18 cellular contexts compared by ENCODE assay signal in the genomic region with DNA sequence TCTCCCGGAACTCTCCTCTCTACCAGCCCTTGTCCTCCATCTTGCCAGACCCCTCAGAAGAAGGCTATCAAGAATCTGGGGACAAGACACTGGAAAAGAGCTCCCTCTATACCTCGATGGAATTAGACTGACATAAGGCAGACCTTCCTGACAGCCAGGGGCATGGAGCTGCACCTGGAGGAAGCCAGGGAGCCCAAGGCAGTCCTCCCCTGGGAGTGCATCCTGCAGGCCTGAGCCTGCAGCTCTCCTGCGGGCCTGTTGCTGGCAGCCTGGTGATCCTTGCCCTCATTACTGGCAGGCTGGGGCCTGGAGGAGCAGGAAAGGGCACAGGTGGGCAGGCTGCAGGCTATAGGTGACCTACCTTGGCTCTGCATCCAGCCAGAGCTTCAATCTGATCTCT.
DNase-seq lines count a peak whose midpoint lies in the region; ATAC-seq and TF ChIP-seq lines count a peak whose summit lies in the region.
"Had no signal": no experiment of that assay in that cellular context is flagged by ENCODE, and none has a peak within 500 bp of the region (broad histone marks: within the 10 kb centered on the region; RNA-seq: fewer than 3 reads in every experiment).

No MANE protein-coding gene starts in this region.

- no peak overlapping the region for H3K27ac ChIP-seq in lung (ENCODE audit: low read depth in 1 of 2, low read length in 1 of 2)
- H3K27ac ChIP-seq: GM23248, SK-N-MC had no signal

- H3K27me3 Mint-ChIP-seq in activated CD8-positive, alpha-beta memory T cell treated with anti-CD3 and anti-CD28 coated beads, Interleukin-2, amount 10 ng/mL, durations not matched to agents 7 days and 5 days, result peaks cover 40% of the 10 kb centered on the region

- H3K27ac Mint-ChIP-seq in activated CD8-positive, alpha-beta memory T cell treated with anti-CD3 and anti-CD28 coated beads, Interleukin-2, amount 10 ng/mL, durations not matched to agents 7 days and 5 days, result no peak overlapping the region

- H3K4me3 Mint-ChIP-seq in activated CD8-positive, alpha-beta memory T cell treated with anti-CD3 and anti-CD28 coated beads, Interleukin-2, amount 10 ng/mL, durations not matched to agents 7 days and 5 days, result no peak overlapping the region
- H3K4me3 Mint-ChIP-seq: IgD-negative memory B cell had no signal

- H3K36me3 ChIP-seq in lung (ENCODE audit: control insufficient read depth in 2 of 2, insufficient read depth in 2 of 2, low read length in 2 of 2), result no peaks in the 10 kb centered on the region

- peak overlapping the region; percentile 23 for H3K4me3 ChIP-seq in lung
- H3K4me3 ChIP-seq: GM23248, SK-N-MC had no signal

- peaks cover 0 to 3% of the 10 kb centered on the region in 2 donors for H3K4me1 ChIP-seq in lung (ENCODE audit: control insufficient read depth in 2 of 2, insufficient read depth in 2 of 2, low read length in 2 of 2)

- CTCF ChIA-PET in activated CD8-positive, alpha-beta memory T cell treated with anti-CD3 and anti-CD28 coated beads, Interleukin-2, amount 10 ng/mL, durations not matched to agents 7 days and 5 days (lab: Charles Lee), result no interaction called here

- H3K4me1 Mint-ChIP-seq in activated CD8-positive, alpha-beta memory T cell treated with anti-CD3 and anti-CD28 coated beads, Interleukin-2, amount 10 ng/mL, durations not matched to agents 7 days and 5 days, result peaks cover 30% of the 10 kb centered on the region
- H3K4me1 Mint-ChIP-seq: IgD-negative memory B cell had no signal

- no peaks in the 10 kb centered on the region for H3K36me3 Mint-ChIP-seq in activated CD8-positive, alpha-beta memory T cell treated with anti-CD3 and anti-CD28 coated beads, Interleukin-2, amount 10 ng/mL, durations not matched to agents 7 days and 5 days
- H3K36me3 Mint-ChIP-seq: IgD-negative memory B cell had no signal

- H3K9me3 Mint-ChIP-seq in activated CD8-positive, alpha-beta memory T cell treated with anti-CD3 and anti-CD28 coated beads, Interleukin-2, amount 10 ng/mL, durations not matched to agents 7 days and 5 days (ENCODE audit: low read depth), result no peaks in the 10 kb centered on the region
- H3K9me3 Mint-ChIP-seq: IgD-negative memory B cell had no signal

- no peak for ATAC-seq in activated CD8-positive, alpha-beta memory T cell treated with anti-CD3 and anti-CD28 coated beads, Interleukin-2, amount 10 ng/mL, durations not matched to agents 7 days and 5 days
- ATAC-seq in lung (ENCODE audit: insufficient read depth, low FRiP score), result no peak
- no peak for ATAC-seq in GM18511 (IDR thresholded peaks at IDR 0.05; ENCODE audit: unreplicated experiment)
- no peak for ATAC-seq in GM21526 (IDR thresholded peaks at IDR 0.05; ENCODE audit: low FRiP score, unreplicated experiment)
- no peak for ATAC-seq in activated CD4-positive, CD25-positive, alpha-beta regulatory T cell treated with anti-CD3 and anti-CD28 coated beads, Interleukin-2, amount 50 U/mL, for 24 hours
- ATAC-seq: HCT116, PC-3 had no signal

- DNase-seq in NCI-H1436 (lab: John Stamatoyannopoulos, UW) (peak; percentile 62), NCI-H1436 treated with DMSO at 0.1 percent for 48 hours (lab: John Stamatoyannopoulos, UW) (no peak), NCI-H1105 (lab: John Stamatoyannopoulos, UW) (peak; percentile 25), lung (ENCODE audit: low spot score) (no peak)
- DNase-seq in activated CD8-positive, alpha-beta memory T cell treated with anti-CD3 and anti-CD28 coated beads, Interleukin-2, amount 10 ng/mL, durations not matched to agents 7 days and 5 days, result peak; percentile 21
- DNase-seq: 8988T, C1 segment of cervical spinal cord, DMS79, GM23248, NCI-H146, PC-3, T-helper 1 cell had no signal

- TF ChIP-seq CTCF in lung (IDR thresholded peaks at IDR 0.05; ENCODE audit: control extremely low read depth, extremely low read depth), result no peak

- H3K27me3 ChIP-seq in lung (ENCODE audit: control insufficient read depth, insufficient read depth), result no peaks in the 10 kb centered on the region

- WGBS in lung, 2 donors, result 63 to 74% methylated on average over 3 of the region's 3 CpGs

- peaks cover 0 to 2% of the 10 kb centered on the region in 2 donors for H3K9me3 ChIP-seq in lung (ENCODE audit: control insufficient read depth in 2 of 2, insufficient read depth in 1 of 2, low read length in 1 of 2)

Comparison
In these comparisons a context has a peak if more than half of its experiments do, and no peak if none do; other contexts are left out.
1. DNase-seq: peak in NCI-H1436 (single experiment), NCI-H1105 (single experiment) and activated CD8-positive, alpha-beta memory T cell treated with anti-CD3 and anti-CD28 coated beads, Interleukin-2, amount 10 ng/mL, durations not matched to agents 7 days and 5 days (single experiment); none in NCI-H1436 treated with DMSO at 0.1 percent for 48 hours (single experiment) and lung (single experiment).